13 cellular contexts compared by ENCODE assay signal in genomic region chr13:97275775-97276501, GRCh38. TPM values are rescaled to one million over a fixed set of nuclear protein-coding genes. Genes with fewer than 3 reads are reported as not detected.
DNase-seq lines count a peak whose midpoint lies in the region; ATAC-seq and TF ChIP-seq lines count a peak whose summit lies in the region.
"Had no signal": no experiment of that assay in that cellular context is flagged by ENCODE, and none has a peak within 500 bp of the region (broad histone marks: within the 10 kb centered on the region; RNA-seq: fewer than 3 reads in every experiment).

No MANE protein-coding gene starts in this region.

- H4K91ac ChIP-seq in mesenchymal stem cell (ENCODE audit: low read length): no peak overlapping the region

- no peak overlapping the region for H3K4me2 ChIP-seq in Karpas-422 (ENCODE audit: low read depth, low read length, poor library complexity, severe bottlenecking)
- no peak overlapping the region for H3K4me2 ChIP-seq in mesenchymal stem cell (ENCODE audit: low read length, poor library complexity, severe bottlenecking)

- no peak overlapping the region for H3K23ac ChIP-seq in mesenchymal stem cell (ENCODE audit: low read length in 2 of 2)

- no peak overlapping the region for H3K14ac ChIP-seq in mesenchymal stem cell (ENCODE audit: low read length in 2 of 2)

- H2BK15ac ChIP-seq in mesenchymal stem cell (ENCODE audit: low read depth, poor library complexity, severe bottlenecking): no peak overlapping the region

- peak overlapping the region; percentile 62 for H3K18ac ChIP-seq in mesenchymal stem cell (ENCODE audit: low read depth in 1 of 2, low read length in 2 of 2)

- H3K27me3 ChIP-seq in Karpas-422 (ENCODE audit: low read length) (no peaks in the 10 kb centered on the region), breast epithelium (no peaks in the 10 kb centered on the region), mesenchymal stem cell (ENCODE audit: control insufficient read depth in 1 of 2, insufficient read depth in 1 of 2, low read length in 2 of 2) (no peaks in the 10 kb centered on the region), uterus (no peaks in the 10 kb centered on the region), dorsolateral prefrontal cortex (no peaks in the 10 kb centered on the region), testis (no peaks in the 10 kb centered on the region)

- H4K8ac ChIP-seq in mesenchymal stem cell (ENCODE audit: low read length): no peak overlapping the region

- H3K4me3 ChIP-seq in Karpas-422 (ENCODE audit: low read length) (no peak overlapping the region), breast epithelium (no peak overlapping the region), mesenchymal stem cell (ENCODE audit: insufficient read depth in 1 of 2, low read depth in 1 of 2, low read length in 2 of 2) (peak overlapping the region in 1 of 2 experiments; percentile 20), uterus (no peak overlapping the region), dorsolateral prefrontal cortex (peak overlapping the region in 2 of 59 donors; percentile 14 to 19), testis (no peak overlapping the region)

- H3K9ac ChIP-seq in Karpas-422 (ENCODE audit: low read length) (no peak overlapping the region), mesenchymal stem cell (ENCODE audit: low read length) (peak overlapping the region; percentile 37)

- H2BK5ac ChIP-seq in mesenchymal stem cell (ENCODE audit: low read depth, low read length, poor library complexity, severe bottlenecking): no peak overlapping the region

- peak; percentile 66 for DNase-seq in Karpas-422
- DNase-seq in breast epithelium (ENCODE audit: low spot score in 2 of 2): no peak
- DNase-seq in mesenchymal stem cell: no peak
- no peak for DNase-seq in uterus
- no peak for DNase-seq in dorsolateral prefrontal cortex
- DNase-seq in testis: no peak
- DNase-seq: activated CD4-positive, alpha-beta T cell treated with anti-CD3 and anti-CD28 coated beads for 1 hour; activated T-cell treated with anti-CD3 and anti-CD28 coated beads, Interleukin-2, amount 50 U/mL, for 1 hour; CD4-positive, alpha-beta memory T cell; NCI-H1092 treated with DMSO at 0.1 percent for 48 hours; stimulated activated naive CD4-positive, alpha-beta T cell; T-cell had no signal

- no peak overlapping the region for H2BK120ac ChIP-seq in mesenchymal stem cell (ENCODE audit: low read depth, low read length)

- H3K4me1 ChIP-seq in Karpas-422 (ENCODE audit: low read length) (peaks cover 9% of the 10 kb centered on the region), breast epithelium (peaks cover 3 to 22% of the 10 kb centered on the region in 2 donors), mesenchymal stem cell (ENCODE audit: control insufficient read depth, insufficient read depth, low read depth, low read length) (peaks cover 9% of the 10 kb centered on the region), uterus (peaks cover 4 to 35% of the 10 kb centered on the region in 2 donors), testis (peaks cover 25% of the 10 kb centered on the region)

- H3K9me3 ChIP-seq in Karpas-422 (ENCODE audit: low read length) (no peaks in the 10 kb centered on the region), breast epithelium (no peaks in the 10 kb centered on the region), mesenchymal stem cell (ENCODE audit: control insufficient read depth, low read length) (no peaks in the 10 kb centered on the region), uterus (no peaks in the 10 kb centered on the region), testis (no peaks in the 10 kb centered on the region)

- H3K36me3 ChIP-seq in Karpas-422 (ENCODE audit: insufficient read depth, low read length) (no peaks in the 10 kb centered on the region), breast epithelium (no peaks in the 10 kb centered on the region), mesenchymal stem cell (ENCODE audit: control insufficient read depth in 1 of 2, insufficient read depth in 2 of 2, low read depth in 1 of 2, low read length in 2 of 2) (peaks cover 0 to 9% of the 10 kb centered on the region in 2 experiments), uterus (no peaks in the 10 kb centered on the region), testis (ENCODE audit: low read depth, missing control alignments) (no peaks in the 10 kb centered on the region)

- H3K9me2 ChIP-seq in Karpas-422 (replicated peaks; ENCODE audit: insufficient read depth, low read length): no peaks in the 10 kb centered on the region

- ATAC-seq in HG03139 (IDR thresholded peaks at IDR 0.05; ENCODE audit: unreplicated experiment): no peak
- ATAC-seq: T-cell had no signal

- WGBS in mesenchymal stem cell: 72% methylated on average over 7 of the region's 8 CpGs
- 73 to 76% methylated on average over 8 of the region's 8 CpGs for WGBS in testis, 2 donors

- no peak overlapping the region for H2BK12ac ChIP-seq in mesenchymal stem cell (ENCODE audit: low read length in 2 of 2)

- no peak overlapping the region for H3K27ac ChIP-seq in Karpas-422 (ENCODE audit: low read length)
- H3K27ac ChIP-seq in breast epithelium: peak overlapping the region; percentile 30 to 78
- peak overlapping the region; percentile 79 for H3K27ac ChIP-seq in mesenchymal stem cell (ENCODE audit: low read length, poor library complexity, severe bottlenecking)
- peak overlapping the region; percentile 16 to 82 for H3K27ac ChIP-seq in uterus
- H3K27ac ChIP-seq in dorsolateral prefrontal cortex: peak overlapping the region in 17 of 59 donors; percentile 1 to 61 (median 30)
- no peak overlapping the region for H3K27ac ChIP-seq in testis

- intact Hi-C loops in breast epithelium (cut with DNase I; ENCODE audit: low total_unique reads): no loop called here
- intact Hi-C loops in uterus (cut with DNase I; ENCODE audit: low total_unique reads): no loop called here
- intact Hi-C loops in dorsolateral prefrontal cortex (cut with DNase I): no loop called here
- intact Hi-C loops in testis (cut with DNase I; ENCODE audit: low total_unique reads): no loop called here

- H3K4ac ChIP-seq in mesenchymal stem cell (ENCODE audit: low read depth in 1 of 2, low read length in 2 of 2): no peak overlapping the region

- TF ChIP-seq CTCF in breast epithelium (IDR thresholded peaks at IDR 0.05) (no peak), uterus (IDR thresholded peaks at IDR 0.05) (no peak), dorsolateral prefrontal cortex (IDR thresholded peaks at IDR 0.05 in 54 of 56, conservative IDR thresholded peaks at IDR 0.05 in 2 of 56; ENCODE audit: low read depth in 1 of 56, partially characterized antibody in 56 of 56) (no peak), testis (IDR thresholded peaks at IDR 0.05) (no peak)

- H2AK5ac ChIP-seq in mesenchymal stem cell (ENCODE audit: low read length, severe bottlenecking): peak overlapping the region; percentile 54

- H3K79me1 ChIP-seq in mesenchymal stem cell (replicated peaks; ENCODE audit: low read length, poor library complexity, severe bottlenecking): peaks cover 2% of the 10 kb centered on the region

- no peaks in the 10 kb centered on the region for H3K79me2 ChIP-seq in Karpas-422 (ENCODE audit: low read length)

- no peaks in the 10 kb centered on the region; the same call in 1 of the 2 replicates for H4K20me1 ChIP-seq in Karpas-422 (ENCODE audit: insufficient read depth, low read depth, low read length)

- H2AFZ ChIP-seq in Karpas-422 (ENCODE audit: low read length) (no peak overlapping the region), mesenchymal stem cell (ENCODE audit: low read depth, low read length) (no peak overlapping the region)

- TF ChIP-seq POLR2A in breast epithelium (IDR thresholded peaks at IDR 0.05) (no peak), uterus (IDR thresholded peaks at IDR 0.05) (no peak), testis (IDR thresholded peaks at IDR 0.05) (no peak)

RNA-seq across cellular contexts. Expression of gene MBNL2, which starts 53.8 kb away (rescaled TPM):
- 4.4 and 8.5 TPM in 2 replicates for total RNA-seq in Karpas-422 (2014; rRNA removed; shearing (Covaris generic); ENCODE audit: low replicate concordance)
- total RNA-seq in breast epithelium (100 to 1,000 TPM in 2 of 3 donors, 10 to 100 TPM in 1; 68.5 to 131 (median 120) TPM), uterus (100 to 1,000 TPM in 1 of 4 donors, 10 to 100 TPM in 3; 50.7 to 115 (median 72.0) TPM), dorsolateral prefrontal cortex (100 to 1,000 TPM in 119 of 120 experiments, 10 to 100 TPM in 1; 96.2 to 275 (median 181) TPM), testis (10 to 100 TPM; 69.4 to 83.0 TPM)
- polyA plus RNA-seq in mesenchymal stem cell (2013, experiment 1 of 2): 41.7 TPM
- 43.8 TPM for polyA plus RNA-seq in mesenchymal stem cell (2013, experiment 2 of 2)
- 21.5 TPM for polyA plus RNA-seq in testis (ENCODE audit: insufficient read depth, low read depth, low replicate concordance)

Comparison
In these comparisons a context has a peak if more than half of its experiments do, and no peak if none do; other contexts are left out.
1. H3K27ac ChIP-seq: peak in breast epithelium (2 of 2), mesenchymal stem cell (single experiment) and uterus (2 of 2); none in Karpas-422 (single experiment) and testis (0 of 2).